Comparison of ENCODE assay signal across 23 cellular contexts in the genomic region with DNA sequence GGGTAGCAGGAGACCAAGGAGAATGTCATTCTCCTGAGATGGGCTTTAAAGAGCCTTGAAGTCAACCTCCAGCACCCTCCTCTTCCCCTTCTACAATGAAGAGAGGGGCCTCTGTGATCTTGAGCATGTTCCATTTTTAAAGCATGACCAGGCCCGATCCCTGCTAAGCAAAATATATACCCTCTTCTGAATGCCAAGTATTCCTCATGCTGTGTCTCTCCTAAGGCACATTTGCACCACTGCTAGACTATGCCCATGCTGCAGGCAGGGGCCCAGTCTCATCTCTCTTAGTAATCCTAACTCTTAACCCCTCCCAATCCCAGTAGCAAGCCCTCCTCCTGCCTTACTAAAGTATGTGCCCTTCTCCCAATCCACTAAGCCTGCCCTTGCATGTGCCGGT. TPM values are rescaled to one million over a fixed set of nuclear protein-coding genes. Genes with fewer than 3 reads are reported as not detected.
DNase-seq lines count a peak whose midpoint lies in the region; ATAC-seq and TF ChIP-seq lines count a peak whose summit lies in the region.
"Had no signal": no experiment of that assay in that cellular context is flagged by ENCODE, and none has a peak within 500 bp of the region (broad histone marks: within the 10 kb centered on the region; RNA-seq: fewer than 3 reads in every experiment).

No MANE protein-coding gene starts in this region.

- H3K27me3 ChIP-seq in Caco-2 (replicated peaks; ENCODE audit: control insufficient read depth, insufficient read depth, low read length) = no peaks in the 10 kb centered on the region
- H3K27me3 ChIP-seq in foreskin keratinocyte = no peaks in the 10 kb centered on the region
- no peaks in the 10 kb centered on the region for H3K27me3 ChIP-seq in right lobe of liver
- H3K27me3 ChIP-seq in sigmoid colon = no peaks in the 10 kb centered on the region
- H3K27me3 ChIP-seq in BE2C = no peaks in the 10 kb centered on the region
- H3K27me3 ChIP-seq: spleen had no signal

- no peak for TF ChIP-seq EP300 in sigmoid colon (IDR thresholded peaks at IDR 0.05)

- H3K9me3 ChIP-seq in Caco-2 = no peaks in the 10 kb centered on the region
- H3K9me3 ChIP-seq in right lobe of liver = no peaks in the 10 kb centered on the region
- H3K9me3 ChIP-seq in sigmoid colon = no peaks in the 10 kb centered on the region
- H3K9me3 ChIP-seq in BE2C = no peaks in the 10 kb centered on the region
- H3K9me3 ChIP-seq: spleen had no signal

- no TSS peak for BruUV-seq in Caco-2 (replicated peaks; lab: Mats Ljungman, UMichigan)

- no peak for DNase-seq in Caco-2
- DNase-seq in foreskin keratinocyte = no peak
- no peak for DNase-seq in right lobe of liver
- DNase-seq in sigmoid colon = no peak
- DNase-seq in BE2C = no peak
- no peak for DNase-seq in activated T-cell treated with anti-CD3 and anti-CD28 coated beads, Interleukin-2, amount 50 U/mL, for 1 hour
- DNase-seq in HuH-7 (ENCODE audit: low spot score) = no peak
- DNase-seq: ACHN; activated CD8-positive, alpha-beta memory T cell treated with anti-CD3 and anti-CD28 coated beads for 24 hours; HCEC 1CT; hypothalamus; midbrain; NCI-H2171; NCI-H526 treated with DMSO at 0.1 percent for 48 hours; SIG-M5; spleen; stimulated activated CD4-positive, alpha-beta T cell treated with anti-CD3 and anti-CD28 coated beads, Interleukin-4, amount 100 ng/mL, for 4 hours; stimulated activated naive CD8-positive, alpha-beta T cell treated with anti-CD3 and anti-CD28 coated beads, Interleukin-15, amount 100 ng/mL, for 72 hours; T-cell had no signal

- H3K27me3 Mint-ChIP-seq in Caco-2 (ENCODE audit: insufficient read depth, unreplicated experiment) = no peaks in the 10 kb centered on the region
- H3K27me3 Mint-ChIP-seq: activated naive CD8-positive, alpha-beta T cell; stimulated activated naive CD8-positive, alpha-beta T cell treated with anti-CD3 and anti-CD28 coated beads, Interleukin-15, amount 100 ng/mL, for 72 hours had no signal

- 58% methylated on average over 1 of the region's 2 CpGs for WGBS in right lobe of liver (ENCODE audit: insufficient coverage, low coverage, low lambda C conversion rate, missing lambda C conversion rate)
- WGBS in sigmoid colon, 2 donors = 66 to 87% methylated on average over 2 of the region's 2 CpGs

- no peak for TF ChIP-seq POLR2A in right lobe of liver (IDR thresholded peaks at IDR 0.05)
- no peak for TF ChIP-seq POLR2A in sigmoid colon (IDR thresholded peaks at IDR 0.05)

- peaks cover 72% of the 10 kb centered on the region for H3K4me1 ChIP-seq in Caco-2
- H3K4me1 ChIP-seq in foreskin keratinocyte = no peaks in the 10 kb centered on the region
- peaks cover 0 to 50% (median 18%) of the 10 kb centered on the region in 4 donors for H3K4me1 ChIP-seq in right lobe of liver
- peaks cover 0 to 100% (median 97%) of the 10 kb centered on the region in 4 donors for H3K4me1 ChIP-seq in sigmoid colon
- H3K4me1 ChIP-seq in BE2C = no peaks in the 10 kb centered on the region

- CTCF ChIA-PET in Caco-2 (lab: Charles Lee) = no interaction called here

- peak overlapping the region; percentile 80 for H3K27ac Mint-ChIP-seq in Caco-2 (ENCODE audit: unreplicated experiment)
- H3K27ac Mint-ChIP-seq: activated naive CD8-positive, alpha-beta T cell; activated T-helper 1 cell treated with anti-CD3 and anti-CD28 coated beads, Interleukin-12 subunit alpha, Interleukin-12 subunit beta, Interleukin-2, Interleukin-4 antibody, amounts not matched to agents 30 ng/mL and 10 ng/mL and 1 ng/mL, durations not matched to agents 14 hours and 24 hours and 36 hours; T-cell had no signal

- POLR2A ChIA-PET in Caco-2 (lab: Charles Lee) = no interaction called here

- no peak overlapping the region for H3K4me3 ChIP-seq in Caco-2 (ENCODE audit: low read depth, low read length)
- no peak overlapping the region for H3K4me3 ChIP-seq in right lobe of liver
- H3K4me3 ChIP-seq in sigmoid colon = no peak overlapping the region
- H3K4me3 ChIP-seq in BE2C (ENCODE audit: low read depth, low read length) = no peak overlapping the region
- H3K4me3 ChIP-seq: spleen had no signal

- H3K4me3 Mint-ChIP-seq in Caco-2 (ENCODE audit: unreplicated experiment) = no peak overlapping the region
- H3K4me3 Mint-ChIP-seq: activated naive CD8-positive, alpha-beta T cell; activated T-helper 1 cell treated with anti-CD3 and anti-CD28 coated beads, Interleukin-12 subunit alpha, Interleukin-12 subunit beta, Interleukin-2, Interleukin-4 antibody, amounts not matched to agents 30 ng/mL and 10 ng/mL and 1 ng/mL, durations not matched to agents 14 hours and 24 hours and 36 hours; CD14-positive monocyte; stimulated activated naive CD8-positive, alpha-beta T cell treated with anti-CD3 and anti-CD28 coated beads, Interleukin-15, amount 100 ng/mL, for 72 hours; T-cell had no signal

- H3K36me3 ChIP-seq in Caco-2 (ENCODE audit: control insufficient read depth, insufficient read depth, low read length) (no peaks in the 10 kb centered on the region; the same call in 1 of the 2 replicates), right lobe of liver (no peaks in the 10 kb centered on the region), sigmoid colon (no peaks in the 10 kb centered on the region), BE2C (no peaks in the 10 kb centered on the region)
- H3K36me3 ChIP-seq: spleen had no signal

- no peaks in the 10 kb centered on the region for H3K9me3 Mint-ChIP-seq in Caco-2 (ENCODE audit: unreplicated experiment)
- H3K9me3 Mint-ChIP-seq: activated T-helper 1 cell treated with anti-CD3 and anti-CD28 coated beads, Interleukin-12 subunit alpha, Interleukin-12 subunit beta, Interleukin-2, Interleukin-4 antibody, amounts not matched to agents 30 ng/mL and 10 ng/mL and 1 ng/mL, durations not matched to agents 14 hours and 24 hours and 36 hours; stimulated activated naive CD8-positive, alpha-beta T cell treated with anti-CD3 and anti-CD28 coated beads, Interleukin-15, amount 100 ng/mL, for 72 hours; T-cell had no signal

- intact Hi-C loops in Caco-2 (cut with micrococcal nuclease; ENCODE audit: unreplicated experiment) (no loop called here), right lobe of liver (cut with DNase I) (no loop called here), sigmoid colon (cut with DNase I) (no loop called here)

- TF ChIP-seq CTCF in Caco-2 (IDR thresholded peaks at IDR 0.05; ENCODE audit: insufficient read depth in 1 of 2, low read depth in 1 of 2, low read length in 1 of 2, severe bottlenecking in 1 of 2, unreplicated experiment in 1 of 2) = no peak
- TF ChIP-seq CTCF in foreskin keratinocyte (conservative IDR thresholded peaks at IDR 0.05) = no peak
- no peak for TF ChIP-seq CTCF in right lobe of liver (IDR thresholded peaks at IDR 0.05)
- TF ChIP-seq CTCF in sigmoid colon (IDR thresholded peaks at IDR 0.05) = no peak
- no peak for TF ChIP-seq CTCF in BE2C (IDR thresholded peaks at IDR 0.05; ENCODE audit: low read depth, low read length)

- ATAC-seq in foreskin keratinocyte = peak; percentile 8
- peak in 2 of 4 donors; percentile 3 to 4 for ATAC-seq in right lobe of liver
- ATAC-seq in HG02763 (IDR thresholded peaks at IDR 0.05; ENCODE audit: unreplicated experiment) = no peak
- ATAC-seq: stimulated activated naive CD8-positive, alpha-beta T cell treated with anti-CD3 and anti-CD28 coated beads, Interleukin-15, amount 100 ng/mL, for 72 hours; T-cell had no signal

- H3K4me1 Mint-ChIP-seq in Caco-2 (ENCODE audit: low read depth, unreplicated experiment) = peaks cover 59% of the 10 kb centered on the region
- H3K4me1 Mint-ChIP-seq: CD14-positive monocyte; stimulated activated naive CD8-positive, alpha-beta T cell treated with anti-CD3 and anti-CD28 coated beads, Interleukin-15, amount 100 ng/mL, for 72 hours; T-cell had no signal

- peaks cover 4% of the 10 kb centered on the region for H3K36me3 Mint-ChIP-seq in Caco-2 (ENCODE audit: insufficient read depth, unreplicated experiment)
- H3K36me3 Mint-ChIP-seq: activated naive CD8-positive, alpha-beta T cell; CD14-positive monocyte; T-cell had no signal

- H3K27ac ChIP-seq in foreskin keratinocyte = no peak overlapping the region
- H3K27ac ChIP-seq in right lobe of liver = peak overlapping the region; percentile 25 to 70 (median 39)
- H3K27ac ChIP-seq in sigmoid colon = peak overlapping the region; percentile 93 to 98 (median 96)
- H3K27ac ChIP-seq: spleen had no signal

RNA-seq across cellular contexts. Expression of a gene that starts 18.4 kb away (rescaled TPM):
- total RNA-seq in Caco-2 (2022) = 39.3 and 44.1 TPM in 2 replicates
- total RNA-seq in foreskin keratinocyte = 0.71 and 0.74 TPM in 2 replicates
- 0.17 and 0.22 TPM in 2 replicates for polyA plus RNA-seq in foreskin keratinocyte
- total RNA-seq in right lobe of liver = 10 to 100 TPM; 56.4 to 97.9 (median 76.5) TPM
- total RNA-seq in sigmoid colon = 1,000 to 10,000 TPM in 2 of 4 donors, 100 to 1,000 TPM in 2; 664 to 1,403 (median 979) TPM
- polyA plus RNA-seq in sigmoid colon = 10 to 100 TPM in 2 of 3 donors, 1 to 10 TPM in 1; 8.1 to 56.2 (median 19.2) TPM
- polyA plus RNA-seq in BE2C (2012; ENCODE audit: insufficient read depth, insufficient read length, low read depth) = 0.36 TPM

Comparison
In these comparisons a context has a peak if more than half of its experiments do, and no peak if none do; other contexts are left out.
1. RNA of a gene that starts 18.4 kb away (total RNA-seq): 664 to 1,403 TPM in sigmoid colon, 56.4 to 97.9 TPM in right lobe of liver and 39.3 to 44.1 TPM in Caco-2; 0.71 to 0.74 TPM in foreskin keratinocyte; every median in the first group is over 10 times any median in the second.